In the genomic region with DNA sequence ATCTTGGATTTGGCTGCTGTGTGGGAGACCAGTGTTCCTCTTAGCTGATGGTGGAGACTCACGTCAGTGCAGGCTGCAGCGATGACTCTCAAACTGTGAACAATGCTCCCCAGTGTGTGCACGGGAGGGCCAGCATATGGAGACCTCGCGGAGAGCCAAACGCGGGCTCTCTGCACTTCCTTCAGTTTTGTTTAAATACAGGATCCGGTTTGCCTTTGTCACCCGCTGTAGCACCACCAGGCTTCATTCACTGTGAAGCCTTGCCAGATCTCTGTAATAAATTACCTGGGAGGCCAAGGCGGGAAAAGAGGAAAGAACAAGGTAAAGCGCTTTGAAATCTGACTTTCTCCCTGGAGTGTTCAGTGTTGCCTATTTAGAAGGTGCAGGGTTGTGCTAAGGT, we compare ENCODE assay signal across 1 cellular context.
TF ChIP-seq lines count a peak whose summit lies in the region.

No MANE protein-coding gene starts in this region.

TF ChIP-seq in HepG2, 621 proteins besides CTCF, POLR2A, EP300 and RAD21 (continued from another document and continues in another):
- TF ChIP-seq RBAK (CRISPR knock-in tag; IDR thresholded peaks at IDR 0.05) (no peak), ZNF205 (CRISPR knock-in tag; IDR thresholded peaks at IDR 0.05) (no peak; the same call in 1 of the 2 replicates), ZNF432 (CRISPR knock-in tag; IDR thresholded peaks at IDR 0.05; ENCODE audit: borderline replicate concordance) (no peak), ZC3H13 (CRISPR knock-in tag; IDR thresholded peaks at IDR 0.05) (no peak), ELF3 (CRISPR knock-in tag; IDR thresholded peaks at IDR 0.05) (peak; percentile 81), WIZ (CRISPR knock-in tag; IDR thresholded peaks at IDR 0.05) (no peak), RBM22 (optimal IDR thresholded peaks at IDR 0.05; ENCODE audit: low read length) (no peak), KDM5A (IDR thresholded peaks at IDR 0.05; ENCODE audit: borderline replicate concordance, low read length) (no peak), RELA (CRISPR knock-in tag; IDR thresholded peaks at IDR 0.05) (no peak), ZSCAN21 (CRISPR knock-in tag; IDR thresholded peaks at IDR 0.05; ENCODE audit: borderline replicate concordance) (no peak), TCF7L2 (IDR thresholded peaks at IDR 0.05; ENCODE audit: low read depth, low read length) (no peak), ZMYM3 (CRISPR knock-in tag; IDR thresholded peaks at IDR 0.05) (peak; percentile 46; the same call in 1 of the 2 replicates), ZNF496 (CRISPR knock-in tag; IDR thresholded peaks at IDR 0.05; ENCODE audit: insufficient replicate concordance) (no peak), ZNF557 (CRISPR knock-in tag; IDR thresholded peaks at IDR 0.05) (0 out of 2 replicates have a peak, but pooled peaks have one; percentile 25), SKI (IDR thresholded peaks at IDR 0.05; ENCODE audit: partially characterized antibody) (no peak), KDM2A (CRISPR knock-in tag; IDR thresholded peaks at IDR 0.05; ENCODE audit: borderline replicate concordance, low read depth) (no peak), CHD4 (IDR thresholded peaks at IDR 0.05; ENCODE audit: borderline replicate concordance, low read length) (no peak), ZBTB3 (CRISPR knock-in tag; IDR thresholded peaks at IDR 0.05; ENCODE audit: borderline replicate concordance, low read depth) (no peak), RCOR2 (CRISPR knock-in tag; IDR thresholded peaks at IDR 0.05) (0 out of 2 replicates have a peak, but pooled peaks have one; percentile 15), BRCA1 (CRISPR knock-in tag; IDR thresholded peaks at IDR 0.05) (no peak), KLF16 (CRISPR knock-in tag; IDR thresholded peaks at IDR 0.05) (no peak), PHF5A (CRISPR knock-in tag; IDR thresholded peaks at IDR 0.05; ENCODE audit: low read depth, unreplicated experiment) (no peak), TBL1XR1 (IDR thresholded peaks at IDR 0.05; ENCODE audit: borderline replicate concordance, low read length, partially characterized antibody) (no peak), TCF12 (IDR thresholded peaks at IDR 0.05) (no peak), TCF12 (CRISPR knock-in tag; IDR thresholded peaks at IDR 0.05) (no peak), KLF12 (CRISPR knock-in tag; IDR thresholded peaks at IDR 0.05; ENCODE audit: borderline replicate concordance) (no peak), ZNF83 (CRISPR knock-in tag; IDR thresholded peaks at IDR 0.05; ENCODE audit: borderline replicate concordance) (no peak), CBFB (CRISPR knock-in tag; IDR thresholded peaks at IDR 0.05) (no peak), DNMT1 (CRISPR knock-in tag; IDR thresholded peaks at IDR 0.05) (no peak), ARHGAP35 (CRISPR knock-in tag; IDR thresholded peaks at IDR 0.05; ENCODE audit: borderline replicate concordance) (no peak), NCOA1 (CRISPR knock-in tag; IDR thresholded peaks at IDR 0.05) (no peak), CCDC6 (CRISPR knock-in tag; IDR thresholded peaks at IDR 0.05) (no peak), SIN3A (IDR thresholded peaks at IDR 0.05; ENCODE audit: borderline replicate concordance, low read depth, low read length) (no peak), ZFP1 (CRISPR knock-in tag; IDR thresholded peaks at IDR 0.05) (no peak), CCAR2 (optimal IDR thresholded peaks at IDR 0.05; ENCODE audit: low read depth, low read length) (no peak), SMARCC2 (IDR thresholded peaks at IDR 0.05) (no peak), ZBTB1 (CRISPR knock-in tag; IDR thresholded peaks at IDR 0.05; ENCODE audit: borderline replicate concordance) (no peak), SAP130 (CRISPR knock-in tag; IDR thresholded peaks at IDR 0.05; ENCODE audit: low read depth) (peak; percentile 56), GABPA (IDR thresholded peaks at IDR 0.05; ENCODE audit: low read depth, low read length) (no peak), GABPA (CRISPR knock-in tag; IDR thresholded peaks at IDR 0.05; ENCODE audit: low read depth) (peak; percentile 55), SALL1 (CRISPR knock-in tag; IDR thresholded peaks at IDR 0.05) (peak; percentile 86), ZSCAN31 (CRISPR knock-in tag; IDR thresholded peaks at IDR 0.05; ENCODE audit: low read depth) (no peak; the same call in 1 of the 2 replicates), MXI1 (IDR thresholded peaks at IDR 0.05; ENCODE audit: borderline replicate concordance, low read depth, low read length) (no peak), MAF1 (CRISPR knock-in tag; IDR thresholded peaks at IDR 0.05; ENCODE audit: borderline replicate concordance) (no peak), ZBTB20 (CRISPR knock-in tag; IDR thresholded peaks at IDR 0.05; ENCODE audit: borderline replicate concordance, low read depth) (no peak), GATAD1 (CRISPR knock-in tag; IDR thresholded peaks at IDR 0.05) (no peak), PAF1 (CRISPR knock-in tag; IDR thresholded peaks at IDR 0.05) (no peak), ZNF747 (CRISPR knock-in tag; IDR thresholded peaks at IDR 0.05; ENCODE audit: borderline replicate concordance) (no peak; the same call in 1 of the 2 replicates)
- TF ChIP-seq, protein P1, sequence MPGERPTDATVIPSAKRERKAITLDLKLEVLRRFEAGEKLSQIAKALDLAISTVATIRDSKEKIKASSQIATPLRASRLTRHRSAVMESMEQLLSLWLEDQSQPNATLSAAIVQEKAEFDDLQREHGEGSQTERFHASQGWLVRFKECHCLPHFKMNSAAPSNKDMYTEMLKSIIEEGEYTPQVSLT (CRISPR knock-in tag; IDR thresholded peaks at IDR 0.05; ENCODE audit: borderline replicate concordance, low read depth): no peak
- TF ChIP-seq, protein P2, sequence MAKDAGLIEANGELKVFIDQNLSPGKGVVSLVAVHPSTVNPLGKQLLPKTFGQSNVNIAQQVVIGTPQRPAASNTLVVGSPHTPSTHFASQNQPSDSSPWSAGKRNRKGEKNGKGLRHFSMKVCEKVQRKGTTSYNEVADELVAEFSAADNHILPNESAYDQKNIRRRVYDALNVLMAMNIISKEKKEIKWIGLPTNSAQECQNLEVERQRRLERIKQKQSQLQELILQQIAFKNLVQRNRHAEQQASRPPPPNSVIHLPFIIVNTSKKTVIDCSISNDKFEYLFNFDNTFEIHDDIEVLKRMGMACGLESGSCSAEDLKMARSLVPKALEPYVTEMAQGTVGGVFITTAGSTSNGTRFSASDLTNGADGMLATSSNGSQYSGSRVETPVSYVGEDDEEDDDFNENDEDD (CRISPR knock-in tag; IDR thresholded peaks at IDR 0.05; ENCODE audit: borderline replicate concordance): peak; percentile 78; the same call in 1 of the 2 replicates
- TF ChIP-seq, protein P3, sequence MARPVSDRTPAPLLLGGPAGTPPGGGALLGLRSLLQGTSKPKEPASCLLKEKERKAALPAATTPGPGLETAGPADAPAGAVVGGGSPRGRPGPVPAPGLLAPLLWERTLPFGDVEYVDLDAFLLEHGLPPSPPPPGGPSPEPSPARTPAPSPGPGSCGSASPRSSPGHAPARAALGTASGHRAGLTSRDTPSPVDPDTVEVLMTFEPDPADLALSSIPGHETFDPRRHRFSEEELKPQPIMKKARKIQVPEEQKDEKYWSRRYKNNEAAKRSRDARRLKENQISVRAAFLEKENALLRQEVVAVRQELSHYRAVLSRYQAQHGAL (CRISPR knock-in tag; IDR thresholded peaks at IDR 0.05; ENCODE audit: not compliant biosample characterization): no peak
- TF ChIP-seq, protein P4, sequence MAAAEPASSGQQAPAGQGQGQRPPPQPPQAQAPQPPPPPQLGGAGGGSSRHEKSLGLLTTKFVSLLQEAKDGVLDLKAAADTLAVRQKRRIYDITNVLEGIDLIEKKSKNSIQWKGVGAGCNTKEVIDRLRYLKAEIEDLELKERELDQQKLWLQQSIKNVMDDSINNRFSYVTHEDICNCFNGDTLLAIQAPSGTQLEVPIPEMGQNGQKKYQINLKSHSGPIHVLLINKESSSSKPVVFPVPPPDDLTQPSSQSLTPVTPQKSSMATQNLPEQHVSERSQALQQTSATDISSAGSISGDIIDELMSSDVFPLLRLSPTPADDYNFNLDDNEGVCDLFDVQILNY (CRISPR knock-in tag; conservative IDR thresholded peaks at IDR 0.05): no peak
- TF ChIP-seq, protein P5, sequence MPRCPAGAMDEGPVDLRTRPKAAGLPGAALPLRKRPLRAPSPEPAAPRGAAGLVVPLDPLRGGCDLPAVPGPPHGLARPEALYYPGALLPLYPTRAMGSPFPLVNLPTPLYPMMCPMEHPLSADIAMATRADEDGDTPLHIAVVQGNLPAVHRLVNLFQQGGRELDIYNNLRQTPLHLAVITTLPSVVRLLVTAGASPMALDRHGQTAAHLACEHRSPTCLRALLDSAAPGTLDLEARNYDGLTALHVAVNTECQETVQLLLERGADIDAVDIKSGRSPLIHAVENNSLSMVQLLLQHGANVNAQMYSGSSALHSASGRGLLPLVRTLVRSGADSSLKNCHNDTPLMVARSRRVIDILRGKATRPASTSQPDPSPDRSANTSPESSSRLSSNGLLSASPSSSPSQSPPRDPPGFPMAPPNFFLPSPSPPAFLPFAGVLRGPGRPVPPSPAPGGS (CRISPR knock-in tag; IDR thresholded peaks at IDR 0.05): no peak
- TF ChIP-seq, protein P6, sequence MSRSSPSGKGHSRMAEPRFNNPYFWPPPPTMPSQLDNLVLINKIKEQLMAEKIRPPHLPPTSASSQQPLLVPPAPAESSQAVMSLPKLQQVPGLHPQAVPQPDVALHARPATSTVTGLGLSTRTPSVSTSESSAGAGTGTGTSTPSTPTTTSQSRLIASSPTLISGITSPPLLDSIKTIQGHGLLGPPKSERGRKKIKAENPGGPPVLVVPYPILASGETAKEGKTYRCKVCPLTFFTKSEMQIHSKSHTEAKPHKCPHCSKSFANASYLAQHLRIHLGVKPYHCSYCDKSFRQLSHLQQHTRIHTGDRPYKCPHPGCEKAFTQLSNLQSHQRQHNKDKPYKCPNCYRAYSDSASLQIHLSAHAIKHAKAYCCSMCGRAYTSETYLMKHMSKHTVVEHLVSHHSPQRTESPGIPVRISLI (CRISPR knock-in tag; IDR thresholded peaks at IDR 0.05; ENCODE audit: borderline replicate concordance): no peak
- TF ChIP-seq, protein P7, sequence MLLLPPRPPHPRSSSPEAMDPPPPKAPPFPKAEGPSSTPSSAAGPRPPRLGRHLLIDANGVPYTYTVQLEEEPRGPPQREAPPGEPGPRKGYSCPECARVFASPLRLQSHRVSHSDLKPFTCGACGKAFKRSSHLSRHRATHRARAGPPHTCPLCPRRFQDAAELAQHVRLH (CRISPR knock-in tag; IDR thresholded peaks at IDR 0.05; ENCODE audit: borderline replicate concordance, low read depth): peak; percentile 75; the same call in 1 of the 2 replicates
- TF ChIP-seq, protein P8, sequence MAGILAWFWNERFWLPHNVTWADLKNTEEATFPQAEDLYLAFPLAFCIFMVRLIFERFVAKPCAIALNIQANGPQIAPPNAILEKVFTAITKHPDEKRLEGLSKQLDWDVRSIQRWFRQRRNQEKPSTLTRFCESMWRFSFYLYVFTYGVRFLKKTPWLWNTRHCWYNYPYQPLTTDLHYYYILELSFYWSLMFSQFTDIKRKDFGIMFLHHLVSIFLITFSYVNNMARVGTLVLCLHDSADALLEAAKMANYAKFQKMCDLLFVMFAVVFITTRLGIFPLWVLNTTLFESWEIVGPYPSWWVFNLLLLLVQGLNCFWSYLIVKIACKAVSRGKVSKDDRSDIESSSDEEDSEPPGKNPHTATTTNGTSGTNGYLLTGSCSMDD (CRISPR knock-in tag; IDR thresholded peaks at IDR 0.05): no peak
- TF ChIP-seq, protein P9, sequence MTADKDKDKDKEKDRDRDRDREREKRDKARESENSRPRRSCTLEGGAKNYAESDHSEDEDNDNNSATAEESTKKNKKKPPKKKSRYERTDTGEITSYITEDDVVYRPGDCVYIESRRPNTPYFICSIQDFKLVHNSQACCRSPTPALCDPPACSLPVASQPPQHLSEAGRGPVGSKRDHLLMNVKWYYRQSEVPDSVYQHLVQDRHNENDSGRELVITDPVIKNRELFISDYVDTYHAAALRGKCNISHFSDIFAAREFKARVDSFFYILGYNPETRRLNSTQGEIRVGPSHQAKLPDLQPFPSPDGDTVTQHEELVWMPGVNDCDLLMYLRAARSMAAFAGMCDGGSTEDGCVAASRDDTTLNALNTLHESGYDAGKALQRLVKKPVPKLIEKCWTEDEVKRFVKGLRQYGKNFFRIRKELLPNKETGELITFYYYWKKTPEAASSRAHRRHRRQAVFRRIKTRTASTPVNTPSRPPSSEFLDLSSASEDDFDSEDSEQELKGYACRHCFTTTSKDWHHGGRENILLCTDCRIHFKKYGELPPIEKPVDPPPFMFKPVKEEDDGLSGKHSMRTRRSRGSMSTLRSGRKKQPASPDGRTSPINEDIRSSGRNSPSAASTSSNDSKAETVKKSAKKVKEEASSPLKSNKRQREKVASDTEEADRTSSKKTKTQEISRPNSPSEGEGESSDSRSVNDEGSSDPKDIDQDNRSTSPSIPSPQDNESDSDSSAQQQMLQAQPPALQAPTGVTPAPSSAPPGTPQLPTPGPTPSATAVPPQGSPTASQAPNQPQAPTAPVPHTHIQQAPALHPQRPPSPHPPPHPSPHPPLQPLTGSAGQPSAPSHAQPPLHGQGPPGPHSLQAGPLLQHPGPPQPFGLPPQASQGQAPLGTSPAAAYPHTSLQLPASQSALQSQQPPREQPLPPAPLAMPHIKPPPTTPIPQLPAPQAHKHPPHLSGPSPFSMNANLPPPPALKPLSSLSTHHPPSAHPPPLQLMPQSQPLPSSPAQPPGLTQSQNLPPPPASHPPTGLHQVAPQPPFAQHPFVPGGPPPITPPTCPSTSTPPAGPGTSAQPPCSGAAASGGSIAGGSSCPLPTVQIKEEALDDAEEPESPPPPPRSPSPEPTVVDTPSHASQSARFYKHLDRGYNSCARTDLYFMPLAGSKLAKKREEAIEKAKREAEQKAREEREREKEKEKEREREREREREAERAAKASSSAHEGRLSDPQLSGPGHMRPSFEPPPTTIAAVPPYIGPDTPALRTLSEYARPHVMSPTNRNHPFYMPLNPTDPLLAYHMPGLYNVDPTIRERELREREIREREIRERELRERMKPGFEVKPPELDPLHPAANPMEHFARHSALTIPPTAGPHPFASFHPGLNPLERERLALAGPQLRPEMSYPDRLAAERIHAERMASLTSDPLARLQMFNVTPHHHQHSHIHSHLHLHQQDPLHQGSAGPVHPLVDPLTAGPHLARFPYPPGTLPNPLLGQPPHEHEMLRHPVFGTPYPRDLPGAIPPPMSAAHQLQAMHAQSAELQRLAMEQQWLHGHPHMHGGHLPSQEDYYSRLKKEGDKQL (CRISPR knock-in tag; IDR thresholded peaks at IDR 0.05; ENCODE audit: low read depth): no peak
- TF ChIP-seq, protein P10, sequence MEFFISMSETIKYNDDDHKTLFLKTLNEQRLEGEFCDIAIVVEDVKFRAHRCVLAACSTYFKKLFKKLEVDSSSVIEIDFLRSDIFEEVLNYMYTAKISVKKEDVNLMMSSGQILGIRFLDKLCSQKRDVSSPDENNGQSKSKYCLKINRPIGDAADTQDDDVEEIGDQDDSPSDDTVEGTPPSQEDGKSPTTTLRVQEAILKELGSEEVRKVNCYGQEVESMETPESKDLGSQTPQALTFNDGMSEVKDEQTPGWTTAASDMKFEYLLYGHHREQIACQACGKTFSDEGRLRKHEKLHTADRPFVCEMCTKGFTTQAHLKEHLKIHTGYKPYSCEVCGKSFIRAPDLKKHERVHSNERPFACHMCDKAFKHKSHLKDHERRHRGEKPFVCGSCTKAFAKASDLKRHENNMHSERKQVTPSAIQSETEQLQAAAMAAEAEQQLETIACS (CRISPR knock-in tag; IDR thresholded peaks at IDR 0.05): no peak
- TF ChIP-seq, protein P11, sequence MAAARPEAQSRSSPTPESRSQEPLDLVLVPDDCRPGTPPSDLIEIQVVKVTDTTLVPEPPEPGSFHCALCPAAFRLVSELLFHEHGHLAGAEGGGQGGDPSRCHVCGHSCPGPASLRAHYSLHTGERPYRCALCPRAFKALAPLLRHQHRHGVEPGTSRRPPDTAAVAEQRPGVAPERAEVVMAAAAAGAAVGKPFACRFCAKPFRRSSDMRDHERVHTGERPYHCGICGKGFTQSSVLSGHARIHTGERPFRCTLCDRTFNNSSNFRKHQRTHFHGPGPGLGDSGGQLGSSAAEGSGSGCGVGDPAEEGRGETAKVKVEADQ (CRISPR knock-in tag; IDR thresholded peaks at IDR 0.05; ENCODE audit: borderline replicate concordance): no peak
